ENCODE assay signal across 35 cellular contexts in genomic region chr17:66445229-66445628, GRCh38.
A peak's percentile ranks its signal among the peaks of the same experiment; 100 is the strongest.
DNase-seq lines count a peak whose midpoint lies in the region; ATAC-seq and TF ChIP-seq lines count a peak whose summit lies in the region.
"Had no signal": no experiment of that assay in that cellular context is flagged by ENCODE, and none has a peak within 500 bp of the region (broad histone marks: within the 10 kb centered on the region; RNA-seq: fewer than 3 reads in every experiment).

No MANE protein-coding gene starts in this region.

- no peak overlapping the region for H3K4me3 Mint-ChIP-seq in WTC11
- H3K4me3 Mint-ChIP-seq: activated CD4-positive, alpha-beta memory T cell treated with anti-CD3 and anti-CD28 coated beads, Interleukin-2, amount 10 ng/mL, durations not matched to agents 7 days and 5 days; activated naive CD8-positive, alpha-beta T cell; H9; stimulated activated naive CD8-positive, alpha-beta T cell treated with anti-CD3 and anti-CD28 coated beads, Interleukin-15, Interleukin-2, amounts not matched to agents 100 ng/mL and 50 ng/mL, for 24 hours; T-helper 1 cell treated with Interleukin-12 subunit alpha and Interleukin-12 subunit beta and Interleukin-4 antibody, amounts not matched to agents 30 μg/mL and 1 μg/mL, for 36 hours had no signal

- peaks cover 14% of the 10 kb centered on the region for H3K4me1 ChIP-seq in SJCRH30
- H3K4me1 ChIP-seq: breast epithelium, colonic mucosa, testis had no signal

- H3K36me3 ChIP-seq in SJCRH30: no peaks in the 10 kb centered on the region
- H3K36me3 ChIP-seq: breast epithelium, colonic mucosa, heart right ventricle, neutrophil, right lobe of liver had no signal

- H3K9me3 Mint-ChIP-seq in WTC11: no peaks in the 10 kb centered on the region
- H3K9me3 Mint-ChIP-seq: activated T-helper 2 cell treated with anti-CD3 and anti-CD28 coated beads, Interferon-gamma antibody, Interleukin-2, Interleukin-4, amounts not matched to agents 10 μg/mL and 5 μg/mL and 100 μg/mL, durations not matched to agents 14 hours and 24 hours and 36 hours; H9; stimulated activated naive CD8-positive, alpha-beta T cell treated with anti-CD3 and anti-CD28 coated beads, Interleukin-15, Interleukin-2, amounts not matched to agents 100 ng/mL and 50 ng/mL, for 24 hours; T-helper 1 cell treated with Interleukin-12 subunit alpha and Interleukin-12 subunit beta and Interleukin-4 antibody, amounts not matched to agents 30 μg/mL and 1 μg/mL, for 36 hours had no signal

- H3K36me3 Mint-ChIP-seq in WTC11: no peaks in the 10 kb centered on the region

- H3K27ac ChIP-seq in SJCRH30: no peak overlapping the region
- H3K27ac ChIP-seq: 22Rv1, breast epithelium, colonic mucosa, epithelial cell of prostate, heart right ventricle, neutrophil, right lobe of liver, testis had no signal

- H3K4me1 Mint-ChIP-seq in WTC11: peaks cover 33% of the 10 kb centered on the region

- no peak overlapping the region for H3K27ac Mint-ChIP-seq in WTC11
- H3K27ac Mint-ChIP-seq: activated CD4-positive, alpha-beta memory T cell treated with anti-CD3 and anti-CD28 coated beads, Interleukin-2, amount 10 ng/mL, durations not matched to agents 7 days and 5 days; activated naive CD8-positive, alpha-beta T cell; activated T-helper 2 cell treated with anti-CD3 and anti-CD28 coated beads, Interferon-gamma antibody, Interleukin-2, Interleukin-4, amounts not matched to agents 10 μg/mL and 5 μg/mL and 100 μg/mL, durations not matched to agents 14 hours and 24 hours and 36 hours; naive B cell; stimulated activated naive CD8-positive, alpha-beta T cell treated with anti-CD3 and anti-CD28 coated beads, Interleukin-15, Interleukin-2, amounts not matched to agents 100 ng/mL and 50 ng/mL, for 24 hours had no signal

- H3K27me3 ChIP-seq in SJCRH30: no peaks in the 10 kb centered on the region
- H3K27me3 ChIP-seq: breast epithelium, colonic mucosa, heart right ventricle, neutrophil, right lobe of liver, testis had no signal

- ATAC-seq in GM19351 (IDR thresholded peaks at IDR 0.05; ENCODE audit: unreplicated experiment) (no peak), WTC11 (no peak)
- ATAC-seq: activated CD4-positive, CD25-positive, alpha-beta regulatory T cell treated with anti-CD3 and anti-CD28 coated beads, Interleukin-2, amount 50 U/mL, for 24 hours; GM12878; heart right ventricle; right lobe of liver had no signal

- DNase-seq in NCI-H187 (lab: John Stamatoyannopoulos, UW): peak; percentile 66 to 67
- no peak for DNase-seq in NCI-H187 treated with DMSO at 0.1 percent for 48 hours (lab: John Stamatoyannopoulos, UW)
- peak; percentile 25 for DNase-seq in DMS79 treated with DMSO at 0.1 percent for 48 hours (lab: John Stamatoyannopoulos, UW)
- peak; percentile 61 to 69 for DNase-seq in SJCRH30
- DNase-seq in foreskin fibroblast: peak; percentile 69
- DNase-seq in NCI-H524 treated with DMSO at 0.1 percent for 48 hours (lab: John Stamatoyannopoulos, UW): no peak
- no peak for DNase-seq in WTC11 (ENCODE audit: low spot score)
- DNase-seq: activated CD4-positive, alpha-beta memory T cell treated with anti-CD3 and anti-CD28 coated beads, Interleukin-2, amount 10 ng/mL, durations not matched to agents 7 days and 5 days; anterior cingulate cortex; colonic mucosa; effector CD8-positive, alpha-beta T cell; foreskin melanocyte; H9; heart right ventricle; Kasumi-1; kidney; MV-4-11; naive B cell; NCI-H1436; NCI-H2171; right lobe of liver; RPMI8226; stimulated activated CD8-positive, alpha-beta memory T cell treated with anti-CD3 and anti-CD28 coated beads, Interleukin-4, amount 100 ng/mL, for 48 hours; testis had no signal

- TF ChIP-seq CTCF in foreskin fibroblast (IDR thresholded peaks at IDR 0.05; ENCODE audit: low read depth, low read length) (no peak), WTC11 (IDR thresholded peaks at IDR 0.05) (no peak)

- H3K27me3 Mint-ChIP-seq in WTC11 (ENCODE audit: low read depth): no peaks in the 10 kb centered on the region
- H3K27me3 Mint-ChIP-seq: activated CD4-positive, alpha-beta memory T cell treated with anti-CD3 and anti-CD28 coated beads, Interleukin-2, amount 10 ng/mL, durations not matched to agents 7 days and 5 days; activated naive CD8-positive, alpha-beta T cell; naive B cell; stimulated activated naive CD8-positive, alpha-beta T cell treated with anti-CD3 and anti-CD28 coated beads, Interleukin-15, Interleukin-2, amounts not matched to agents 100 ng/mL and 50 ng/mL, for 24 hours had no signal

- no peaks in the 10 kb centered on the region for H3K9me3 ChIP-seq in SJCRH30 (replicated peaks)
- H3K9me3 ChIP-seq: breast epithelium, colonic mucosa, heart right ventricle, neutrophil, right lobe of liver, testis had no signal

- H3K4me3 ChIP-seq in SJCRH30: no peak overlapping the region
- H3K4me3 ChIP-seq in foreskin fibroblast (ENCODE audit: low read depth in 1 of 2, low read length in 2 of 2): no peak overlapping the region
- H3K4me3 ChIP-seq: breast epithelium, colonic mucosa, GM12878, heart right ventricle, right lobe of liver, testis had no signal

- POLR2A ChIA-PET in WTC11 (lab: Charles Lee): no interaction called here

- CTCF ChIA-PET in WTC11 (lab: Charles Lee): interaction anchor here (1.7 kb wide), 1 partner anchor 135 kb away, joined by 3 read pairs; no protein-coding TSS in a partner anchor

TF ChIP-seq in WTC11, 78 proteins besides CTCF, POLR2A, EP300 and RAD21 (continues in another document):
- TF ChIP-seq NFYB (CRISPR knock-in tag; conservative IDR thresholded peaks at IDR 0.05; ENCODE audit: low read depth) (no peak), AR (CRISPR knock-in tag; IDR thresholded peaks at IDR 0.05) (no peak), RELA (CRISPR knock-in tag; IDR thresholded peaks at IDR 0.05; ENCODE audit: borderline replicate concordance) (no peak), ATF6 (CRISPR knock-in tag; IDR thresholded peaks at IDR 0.05) (no peak), ESRRA (CRISPR knock-in tag; IDR thresholded peaks at IDR 0.05; ENCODE audit: borderline replicate concordance) (no peak), CDX4 (CRISPR knock-in tag; IDR thresholded peaks at IDR 0.05; ENCODE audit: borderline replicate concordance) (no peak), CBFB (CRISPR knock-in tag; IDR thresholded peaks at IDR 0.05; ENCODE audit: low read depth) (no peak), FOXP1 (CRISPR knock-in tag; IDR thresholded peaks at IDR 0.05; ENCODE audit: borderline replicate concordance) (no peak), MXD4 (CRISPR knock-in tag; IDR thresholded peaks at IDR 0.05; ENCODE audit: borderline replicate concordance) (no peak), IRF2 (CRISPR knock-in tag; IDR thresholded peaks at IDR 0.05; ENCODE audit: borderline replicate concordance, low read depth) (no peak), NFATC4 (CRISPR knock-in tag; IDR thresholded peaks at IDR 0.05) (no peak)

Comparison
In these comparisons a context has a peak if more than half of its experiments do, and no peak if none do; other contexts are left out.
1. DNase-seq: peak in NCI-H187 (2 of 2), DMS79 treated with DMSO at 0.1 percent for 48 hours (single experiment), SJCRH30 (2 of 2) and foreskin fibroblast (2 of 2); none in NCI-H187 treated with DMSO at 0.1 percent for 48 hours (single experiment), NCI-H524 treated with DMSO at 0.1 percent for 48 hours (single experiment) and WTC11 (single experiment).